ENCODE assay signal across 15 cellular contexts in genomic region chr1:11397151-11397902, GRCh38.
DNase-seq lines count a peak whose midpoint lies in the region; ATAC-seq, FAIRE-seq and TF ChIP-seq lines count a peak whose summit lies in the region.
"Had no signal": no experiment of that assay in that cellular context is flagged by ENCODE, and none has a peak within 500 bp of the region (broad histone marks: within the 10 kb centered on the region; RNA-seq: fewer than 3 reads in every experiment).

No MANE protein-coding gene starts in this region.

- no peaks in the 10 kb centered on the region for H3K36me3 Mint-ChIP-seq in neural crest cell (ENCODE audit: low read depth)

- H3K4me3 ChIP-seq in SK-N-SH (ENCODE audit: low read depth in 2 of 2, low read length in 1 of 2) (no peak overlapping the region), K562 (no peak overlapping the region)

- H3K9ac ChIP-seq in SK-N-SH (no peak overlapping the region), K562 (ENCODE audit: insufficient read depth in 1 of 2, low read depth in 2 of 2, low read length in 2 of 2) (no peak overlapping the region; a peak in 1 of 4 replicates)
- H3K9ac ChIP-seq: KMS-11 had no signal

- no peaks in the 10 kb centered on the region for H3F3A ChIP-seq in SK-N-SH (replicated peaks; ENCODE audit: insufficient read depth)

- in situ Hi-C loops in K562 (cut with MboI), result no loop called here

- ATAC-seq in SK-N-SH treated with all-trans-retinoic acid at 6 μM for 48 hours (no peak), K562 (no peak; the same call in 1 of the 3 replicates), HG02938 (IDR thresholded peaks at IDR 0.05; ENCODE audit: unreplicated experiment) (no peak)
- ATAC-seq: HepG2, Panc1 had no signal

- H3K9me3 ChIP-seq in SK-N-SH, result no peaks in the 10 kb centered on the region
- H3K9me3 ChIP-seq in K562 (replicated peaks; ENCODE audit: control insufficient read depth, insufficient read depth, low read depth, low read length), result no peaks in the 10 kb centered on the region

- CTCF ChIA-PET in SK-N-SH (lab: Yijun Ruan, JAX) (interaction anchor here (1.0 to 1.5 kb wide), 2 partner anchors 61 to 253 kb away, joined by 3 read pairs; no protein-coding TSS in a partner anchor), K562 (lab: Yijun Ruan, JAX; ENCODE audit: low intra/inter-chr PET ratio) (no interaction called here)

- POLR2A ChIA-PET in SK-N-SH (lab: Yijun Ruan, JAX), result no interaction called here
- POLR2A ChIA-PET in K562 (lab: Yijun Ruan, JAX), result interaction anchor here (1.5 kb wide), 1 partner anchor 9 kb away, joined by 5 read pairs; no protein-coding TSS in a partner anchor

- no peak for FAIRE-seq in K562 (lab: Jason Lieb, UNC)
- FAIRE-seq: HepG2 had no signal

- DNase-seq in SK-N-SH (peak; percentile 30), K562 (ENCODE audit: extremely low read depth in 1 of 4, low spot score in 3 of 4) (no peak), neural crest cell (ENCODE audit: low read depth, low spot score) (no peak), epidermal melanocyte (ENCODE audit: insufficient read length, low spot score) (no peak), H4 (ENCODE audit: low spot score) (no peak)
- DNase-seq in effector CD8-positive, alpha-beta T cell (lab: John Stamatoyannopoulos, UW), result no peak
- DNase-seq: NCI-H1048, NCI-H1436 treated with DMSO at 0.1 percent for 48 hours, NCI-H2029 treated with DMSO at 0.1 percent for 48 hours, NCI-H2171 treated with DMSO at 0.1 percent for 48 hours had no signal

- H3K9me1 ChIP-seq in K562 (ENCODE audit: control insufficient read depth, insufficient read depth, low read length), result no peaks in the 10 kb centered on the region

- no peaks in the 10 kb centered on the region for H3K9me2 ChIP-seq in SK-N-SH

- BruUV-seq in K562 (replicated peaks; lab: Mats Ljungman, UMichigan), result no TSS peak

- H3K27ac ChIP-seq in SK-N-SH (ENCODE audit: low read depth in 2 of 2, low read length in 1 of 2) (no peak overlapping the region), K562 (ENCODE audit: extremely low read depth, low read depth, low read length) (no peak overlapping the region)
- H3K27ac ChIP-seq: KMS-11 had no signal

- H3K4me1 ChIP-seq in SK-N-SH (ENCODE audit: control insufficient read depth in 1 of 2, insufficient read depth in 2 of 2, low read depth in 1 of 2, low read length in 1 of 2), result peaks cover 0 to 4% of the 10 kb centered on the region in 2 experiments; a peak in 1 of 4 replicates
- H3K4me1 ChIP-seq in K562 (replicated peaks in 1 of 2; ENCODE audit: control insufficient read depth in 2 of 2, insufficient read depth in 2 of 2, low read length in 2 of 2), result peaks cover 8 to 13% of the 10 kb centered on the region in 2 experiments; a peak in 4 of 5 replicates

- TF ChIP-seq CTCF in SK-N-SH (IDR thresholded peaks at IDR 0.05) (no peak), K562 (IDR thresholded peaks at IDR 0.05 in 2 of 3, conservative IDR thresholded peaks at IDR 0.05 in 1 of 3; ENCODE audit: insufficient read depth in 2 of 3, low read depth in 1 of 3, low read length in 3 of 3) (no peak), neural crest cell (conservative IDR thresholded peaks at IDR 0.05) (no peak)

- H3K4me1 Mint-ChIP-seq in neural crest cell, result peaks cover 7% of the 10 kb centered on the region

- peak overlapping the region; percentile 27 for H3K27ac Mint-ChIP-seq in neural crest cell (ENCODE audit: unreplicated experiment)

- H3K4me3 Mint-ChIP-seq in neural crest cell, result no peak overlapping the region

- H4K20me1 ChIP-seq in SK-N-SH (ENCODE audit: insufficient read depth) (no peaks in the 10 kb centered on the region), K562 (replicated peaks; ENCODE audit: control insufficient read depth, insufficient read depth, low read length) (peaks cover 22% of the 10 kb centered on the region)

- TF ChIP-seq RAD21 in SK-N-SH (IDR thresholded peaks at IDR 0.05; ENCODE audit: low read length), result no peak
- no peak for TF ChIP-seq RAD21 in K562 (CRISPR knock-in tag; conservative IDR thresholded peaks at IDR 0.05 in 1 of 2, IDR thresholded peaks at IDR 0.05 in 1 of 2)

- intact Hi-C loops in K562 (cut with micrococcal nuclease), result no loop called here

- H3K4me2 ChIP-seq in SK-N-SH, result no peak overlapping the region
- H3K4me2 ChIP-seq in K562 (ENCODE audit: insufficient read depth, low read length), result no peak overlapping the region
- H3K4me2 ChIP-seq: KMS-11 had no signal

- no peaks in the 10 kb centered on the region for H3K36me3 ChIP-seq in SK-N-SH (replicated peaks in 1 of 2; ENCODE audit: control insufficient read depth in 1 of 2, insufficient read depth in 2 of 2, low read length in 1 of 2)
- no peaks in the 10 kb centered on the region for H3K36me3 ChIP-seq in K562 (ENCODE audit: control insufficient read depth, insufficient read depth, low read length)

- WGBS in SK-N-SH (ENCODE audit: low lambda C conversion rate), result 63% methylated on average over 7 of the region's 17 CpGs
- WGBS in K562 (ENCODE audit: insufficient coverage, low coverage, missing lambda C conversion rate), result 5% methylated on average over 17 of the region's 17 CpGs

- H3K27me3 ChIP-seq in SK-N-SH (ENCODE audit: insufficient read depth) (no peaks in the 10 kb centered on the region; the same call in 1 of the 2 replicates), K562 (ENCODE audit: control insufficient read depth in 2 of 2, insufficient read depth in 2 of 2, low read length in 2 of 2) (peaks cover 30 to 66% of the 10 kb centered on the region in 2 experiments)

- no peak for TF ChIP-seq EP300 in SK-N-SH (IDR thresholded peaks at IDR 0.05; ENCODE audit: borderline replicate concordance in 1 of 2, low read depth in 1 of 2, low read length in 1 of 2)
- no peak for TF ChIP-seq EP300 in K562 (IDR thresholded peaks at IDR 0.05; ENCODE audit: low read length)

- no peak for TF ChIP-seq POLR2A in K562 (conservative IDR thresholded peaks at IDR 0.05)

- H2AFZ ChIP-seq in SK-N-SH (ENCODE audit: low read depth), result no peak overlapping the region
- no peak overlapping the region for H2AFZ ChIP-seq in K562 (ENCODE audit: low read depth, low read length)

- no peaks in the 10 kb centered on the region for H3K9me3 Mint-ChIP-seq in neural crest cell

- H3K79me2 ChIP-seq in SK-N-SH (ENCODE audit: insufficient read depth) (no peaks in the 10 kb centered on the region), K562 (ENCODE audit: control insufficient read depth, insufficient read depth, low read length) (no peaks in the 10 kb centered on the region)

- H3K27me3 Mint-ChIP-seq in neural crest cell (ENCODE audit: low read depth), result no peaks in the 10 kb centered on the region

TF ChIP-seq in SK-N-SH, 30 proteins besides CTCF, POLR2A, EP300 and RAD21 (continues in another document):
- no peak for TF ChIP-seq FOXJ3 (CRISPR knock-in tag; IDR thresholded peaks at IDR 0.05)

TF ChIP-seq in SK-N-SH treated with all-trans-retinoic acid at 6 μM for 48 hours, 23 proteins besides CTCF, POLR2A, EP300 and RAD21 (continues in another document):
- TF ChIP-seq ZNF8 (CRISPR knock-in tag; IDR thresholded peaks at IDR 0.05) (no peak), ZNF70 (CRISPR knock-in tag; IDR thresholded peaks at IDR 0.05) (no peak), PATZ1 (CRISPR knock-in tag; IDR thresholded peaks at IDR 0.05; ENCODE audit: borderline replicate concordance) (no peak), ESRRG (CRISPR knock-in tag; IDR thresholded peaks at IDR 0.05) (no peak), TOX (CRISPR knock-in tag; IDR thresholded peaks at IDR 0.05; ENCODE audit: borderline replicate concordance) (no peak)

TF ChIP-seq in K562, 482 proteins besides CTCF, POLR2A, EP300 and RAD21:
- TF ChIP-seq CBX5 (IDR thresholded peaks at IDR 0.05; ENCODE audit: borderline replicate concordance, low read depth), result no peak
- TF ChIP-seq NBN (IDR thresholded peaks at IDR 0.05; ENCODE audit: low read depth), result no peak
- 0 out of 2 replicates have a peak, but pooled peaks have one; percentile 19 for TF ChIP-seq USF1 (CRISPR knock-in tag; IDR thresholded peaks at IDR 0.05)
- TF ChIP-seq BCL6 (CRISPR knock-in tag; IDR thresholded peaks at IDR 0.05), result no peak
- TF ChIP-seq ZNF140 (CRISPR knock-in tag; IDR thresholded peaks at IDR 0.05), result no peak
- TF ChIP-seq POLR2AphosphoS5 (IDR thresholded peaks at IDR 0.05; ENCODE audit: control insufficient read depth, insufficient read depth, low read depth, low read length), result no peak

Comparison
In these comparisons a context has a peak if more than half of its experiments do, and no peak if none do; other contexts are left out.
1. Of the 27 proteins assayed by ChIP-seq in both K562 and SK-N-SH: peak only in K562: USF1; only in SK-N-SH: none; in both: none; in neither: 26.